20 cellular contexts compared by ENCODE assay signal in the genomic region with DNA sequence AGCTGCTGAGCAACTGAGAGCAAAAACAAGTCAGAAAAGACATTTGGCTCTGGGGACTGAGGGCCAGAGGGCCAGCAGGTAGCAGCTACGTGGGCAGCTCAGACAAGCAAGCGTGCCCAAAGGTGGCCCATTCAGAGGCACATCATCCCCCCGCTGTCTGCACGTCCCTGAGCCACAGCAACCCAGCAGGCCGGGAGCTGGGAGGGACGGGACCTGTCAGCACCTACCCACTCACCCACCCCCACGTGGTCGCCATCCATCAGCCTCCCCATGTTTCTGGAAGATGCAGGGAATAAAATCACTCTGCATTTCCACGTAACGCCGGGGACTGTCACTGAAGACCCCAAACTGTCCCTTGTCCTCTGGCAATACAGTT.
DNase-seq lines count a peak whose midpoint lies in the region; ATAC-seq and TF ChIP-seq lines count a peak whose summit lies in the region.
"Had no signal": no experiment of that assay in that cellular context is flagged by ENCODE, and none has a peak within 500 bp of the region (broad histone marks: within the 10 kb centered on the region; RNA-seq: fewer than 3 reads in every experiment).

No MANE protein-coding gene starts in this region.

- H3K4ac ChIP-seq in H9 (ENCODE audit: low read depth, low read length): no peak overlapping the region

- no peak overlapping the region for H3K4me2 ChIP-seq in H9 (ENCODE audit: insufficient read depth, insufficient read length, low read length)
- H3K4me2 ChIP-seq in neural progenitor cell: peak overlapping the region; percentile 54

- no peak overlapping the region for H3K56ac ChIP-seq in H9 (ENCODE audit: insufficient read length, low read depth, low read length)

- POLR2A ChIA-PET in WTC11 (lab: Charles Lee): interaction anchor here (0.6 kb wide), 1 partner anchor 74 kb away, joined by 3 read pairs; no protein-coding TSS in a partner anchor

- no peaks in the 10 kb centered on the region for H4K20me1 ChIP-seq in H9 (ENCODE audit: control insufficient read depth, insufficient read depth, insufficient read length)
- no peaks in the 10 kb centered on the region for H4K20me1 ChIP-seq in neural progenitor cell (ENCODE audit: low read depth)

- WGBS in H9 (ENCODE audit: extremely low coverage, insufficient read length, low lambda C conversion rate): no CpG with 5 or more reads among the region's 11 CpGs
- WGBS in ovary, 3 donors: 81 to 85% (median 83%) methylated on average over 11 of the region's 11 CpGs

- H4K8ac ChIP-seq in H9 (replicated peaks; ENCODE audit: insufficient read length, low read depth, low read length): no peak overlapping the region

- H2BK12ac ChIP-seq in H9 (ENCODE audit: insufficient read length, low read depth, low read length): no peak overlapping the region

- TF ChIP-seq POLR2A in ovary (IDR thresholded peaks at IDR 0.05): no peak

- H3K27ac ChIP-seq in H9 (ENCODE audit: insufficient read length, low read depth, low read length) (no peak overlapping the region), neural progenitor cell (no peak overlapping the region), upper lobe of right lung (no peak overlapping the region), ovary (no peak overlapping the region)
- H3K27ac ChIP-seq: SJCRH30 had no signal

- TF ChIP-seq EP300 in ovary (IDR thresholded peaks at IDR 0.05): no peak

- DNase-seq in H9: peak; percentile 18
- DNase-seq in WTC11 (ENCODE audit: low spot score): no peak
- DNase-seq in iPS-NIHi7 (ENCODE audit: extremely low spot score): peak; percentile 8
- no peak for DNase-seq in neural progenitor cell (ENCODE audit: low spot score)
- DNase-seq in upper lobe of right lung: no peak
- no peak for DNase-seq in ovary
- no peak for DNase-seq in NK-92 (lab: John Stamatoyannopoulos, UW; ENCODE audit: unreplicated experiment)
- DNase-seq in ACHN: no peak
- DNase-seq: COR-L47, DMS53, KG1, NCI-H1417 treated with DMSO at 0.1 percent for 48 hours, NCI-H1930, NCI-H2171, NCI-H446, OCI-M1, RPMI8226, SJCRH30 had no signal

- H2AFZ ChIP-seq in H9 (ENCODE audit: low read length): no peak overlapping the region
- peak overlapping the region; percentile 28 for H2AFZ ChIP-seq in neural progenitor cell (replicated peaks)

- no peak overlapping the region for H2BK20ac ChIP-seq in H9 (ENCODE audit: low read depth, low read length, poor library complexity, severe bottlenecking)

- no peaks in the 10 kb centered on the region for H3K79me2 ChIP-seq in H9 (ENCODE audit: insufficient read depth, low read length)
- H3K79me2 ChIP-seq in neural progenitor cell (ENCODE audit: low read depth): no peaks in the 10 kb centered on the region

- no peak overlapping the region for H2AK5ac ChIP-seq in H9 (ENCODE audit: insufficient read length, low read length)

- H3K9ac ChIP-seq in H9 (ENCODE audit: extremely low read depth, insufficient read length, low read length): no peak overlapping the region
- no peak overlapping the region for H3K9ac ChIP-seq in neural progenitor cell

- H3K18ac ChIP-seq in H9 (ENCODE audit: insufficient read length, low read depth, low read length): peak overlapping the region; percentile 44

- H3K27me3 ChIP-seq in H9 (ENCODE audit: insufficient read depth, low read length): no peaks in the 10 kb centered on the region
- no peaks in the 10 kb centered on the region for H3K27me3 ChIP-seq in neural progenitor cell
- H3K27me3 ChIP-seq in upper lobe of right lung: no peaks in the 10 kb centered on the region
- no peaks in the 10 kb centered on the region for H3K27me3 ChIP-seq in ovary
- H3K27me3 ChIP-seq: SJCRH30 had no signal

- H3K4me3 ChIP-seq in neural progenitor cell: no peak overlapping the region
- H3K4me3 ChIP-seq in upper lobe of right lung: no peak overlapping the region
- no peak overlapping the region for H3K4me3 ChIP-seq in ovary
- H3K4me3 ChIP-seq: HAP-1, SJCRH30 had no signal

- H3F3A ChIP-seq in neural progenitor cell (ENCODE audit: low read depth): peaks cover 32% of the 10 kb centered on the region

- H3K23ac ChIP-seq in H9 (ENCODE audit: insufficient read length, low read depth, low read length): no peak overlapping the region

- intact Hi-C loops in upper lobe of right lung (cut with DNase I) (no loop called here), ovary (cut with DNase I) (no loop called here)

- H3K36me3 Mint-ChIP-seq in H9 (ENCODE audit: insufficient read depth in 1 of 3, low read depth in 3 of 3) (no peaks in the 10 kb centered on the region), WTC11 (no peaks in the 10 kb centered on the region), neural progenitor cell (no peaks in the 10 kb centered on the region)

- H3K9me3 ChIP-seq in H9 (ENCODE audit: control insufficient read depth, low read depth, low read length) (no peaks in the 10 kb centered on the region), neural progenitor cell (ENCODE audit: low read depth) (no peaks in the 10 kb centered on the region), upper lobe of right lung (no peaks in the 10 kb centered on the region), ovary (no peaks in the 10 kb centered on the region)
- H3K9me3 ChIP-seq: HAP-1, SJCRH30 had no signal

- H3K79me1 ChIP-seq in H9 (ENCODE audit: insufficient read depth, low read depth, low read length, poor library complexity, severe bottlenecking): no peaks in the 10 kb centered on the region

- H3K27ac Mint-ChIP-seq in H9: no peak overlapping the region; a peak in 1 of 7 replicates
- peak overlapping the region; percentile 63; the same call in 1 of the 2 replicates for H3K27ac Mint-ChIP-seq in WTC11
- H3K27ac Mint-ChIP-seq in neural progenitor cell: peak overlapping the region; percentile 85

- no peak overlapping the region for H2BK5ac ChIP-seq in H9 (ENCODE audit: insufficient read length, low read length)

- H2BK120ac ChIP-seq in H9 (ENCODE audit: low read depth, low read length, poor library complexity, severe bottlenecking): no peak overlapping the region

- H3K4me3 Mint-ChIP-seq in H9 (no peak overlapping the region), WTC11 (no peak overlapping the region), neural progenitor cell (no peak overlapping the region)

- no peak overlapping the region for H2BK15ac ChIP-seq in H9 (ENCODE audit: low read depth, low read length)

- no peak for ATAC-seq in WTC11
- no peak for ATAC-seq in upper lobe of right lung
- ATAC-seq: HepG2 had no signal

- no peaks in the 10 kb centered on the region for H3K9me3 Mint-ChIP-seq in H9
- no peaks in the 10 kb centered on the region for H3K9me3 Mint-ChIP-seq in WTC11
- H3K9me3 Mint-ChIP-seq in neural progenitor cell: no peaks in the 10 kb centered on the region

- in situ Hi-C loops in ACHN (cut with HindIII; ENCODE audit: low pct_ligation_motif_present, low pct_unique_long_range_greater_than_20kb, low sequenced_read_pairs): no loop called here

- H3K23me2 ChIP-seq in H9 (ENCODE audit: insufficient read length, low read depth, low read length, poor library complexity, severe bottlenecking): no peaks in the 10 kb centered on the region

- no peak overlapping the region for H4K5ac ChIP-seq in H9 (ENCODE audit: insufficient read length, low read depth, low read length)

- H3K27me3 Mint-ChIP-seq in H9 (ENCODE audit: low read depth) (no peaks in the 10 kb centered on the region), WTC11 (ENCODE audit: low read depth) (no peaks in the 10 kb centered on the region), neural progenitor cell (ENCODE audit: insufficient read depth, low read depth) (peaks cover 5% of the 10 kb centered on the region)

- H3K36me3 ChIP-seq in neural progenitor cell (no peaks in the 10 kb centered on the region), upper lobe of right lung (no peaks in the 10 kb centered on the region), ovary (no peaks in the 10 kb centered on the region)
- H3K36me3 ChIP-seq: HAP-1, SJCRH30 had no signal

- no peak overlapping the region for H4K91ac ChIP-seq in H9 (ENCODE audit: insufficient read length, low read depth, low read length)

- H3K14ac ChIP-seq in H9 (ENCODE audit: insufficient read depth, low read length): 0 out of 2 replicates have a peak overlapping the region, but pooled peaks have one; percentile 61

- H3K4me1 ChIP-seq in H9 (ENCODE audit: insufficient read depth, low read length): peaks cover 3% of the 10 kb centered on the region
- peaks cover 39% of the 10 kb centered on the region for H3K4me1 ChIP-seq in neural progenitor cell
- no peaks in the 10 kb centered on the region for H3K4me1 ChIP-seq in upper lobe of right lung
- no peaks in the 10 kb centered on the region for H3K4me1 ChIP-seq in ovary (ENCODE audit: insufficient read depth)
- H3K4me1 ChIP-seq: HAP-1, SJCRH30 had no signal

- CTCF ChIA-PET in WTC11 (lab: Charles Lee): interaction anchor here (1.0 kb wide), 1 partner anchor 188 kb away, joined by 4 read pairs; no protein-coding TSS in a partner anchor

- TF ChIP-seq CTCF in H9 (conservative IDR thresholded peaks at IDR 0.05) (no peak), WTC11 (IDR thresholded peaks at IDR 0.05) (no peak), neural progenitor cell (IDR thresholded peaks at IDR 0.05) (no peak), upper lobe of right lung (IDR thresholded peaks at IDR 0.05) (no peak), ovary (IDR thresholded peaks at IDR 0.05) (no peak)

- no peak overlapping the region for H3T11ph ChIP-seq in H9 (ENCODE audit: low read length)

- H3K4me1 Mint-ChIP-seq in H9 (peaks cover 34 to 56% of the 10 kb centered on the region in 2 experiments), WTC11 (peaks cover 43% of the 10 kb centered on the region), neural progenitor cell (peaks cover 84% of the 10 kb centered on the region)

TF ChIP-seq in WTC11, 78 proteins besides CTCF, POLR2A, EP300 and RAD21 (continues in another document):
- TF ChIP-seq ZNF219 (CRISPR knock-in tag; IDR thresholded peaks at IDR 0.05; ENCODE audit: borderline replicate concordance): no peak
- TF ChIP-seq, protein P1, sequence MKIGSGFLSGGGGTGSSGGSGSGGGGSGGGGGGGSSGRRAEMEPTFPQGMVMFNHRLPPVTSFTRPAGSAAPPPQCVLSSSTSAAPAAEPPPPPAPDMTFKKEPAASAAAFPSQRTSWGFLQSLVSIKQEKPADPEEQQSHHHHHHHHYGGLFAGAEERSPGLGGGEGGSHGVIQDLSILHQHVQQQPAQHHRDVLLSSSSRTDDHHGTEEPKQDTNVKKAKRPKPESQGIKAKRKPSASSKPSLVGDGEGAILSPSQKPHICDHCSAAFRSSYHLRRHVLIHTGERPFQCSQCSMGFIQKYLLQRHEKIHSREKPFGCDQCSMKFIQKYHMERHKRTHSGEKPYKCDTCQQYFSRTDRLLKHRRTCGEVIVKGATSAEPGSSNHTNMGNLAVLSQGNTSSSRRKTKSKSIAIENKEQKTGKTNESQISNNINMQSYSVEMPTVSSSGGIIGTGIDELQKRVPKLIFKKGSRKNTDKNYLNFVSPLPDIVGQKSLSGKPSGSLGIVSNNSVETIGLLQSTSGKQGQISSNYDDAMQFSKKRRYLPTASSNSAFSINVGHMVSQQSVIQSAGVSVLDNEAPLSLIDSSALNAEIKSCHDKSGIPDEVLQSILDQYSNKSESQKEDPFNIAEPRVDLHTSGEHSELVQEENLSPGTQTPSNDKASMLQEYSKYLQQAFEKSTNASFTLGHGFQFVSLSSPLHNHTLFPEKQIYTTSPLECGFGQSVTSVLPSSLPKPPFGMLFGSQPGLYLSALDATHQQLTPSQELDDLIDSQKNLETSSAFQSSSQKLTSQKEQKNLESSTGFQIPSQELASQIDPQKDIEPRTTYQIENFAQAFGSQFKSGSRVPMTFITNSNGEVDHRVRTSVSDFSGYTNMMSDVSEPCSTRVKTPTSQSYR (CRISPR knock-in tag; IDR thresholded peaks at IDR 0.05): no peak

Comparison
In these comparisons a context has a peak if more than half of its experiments do, and no peak if none do; other contexts are left out.
1. DNase-seq: peak in H9 (single experiment) and iPS-NIHi7 (single experiment); none in WTC11 (single experiment), neural progenitor cell (single experiment), upper lobe of right lung (single experiment), ovary (0 of 5), NK-92 (single experiment) and ACHN (single experiment).
2. H3K27ac Mint-ChIP-seq: peak in WTC11 (single experiment) and neural progenitor cell (single experiment); none in H9 (0 of 3).